Comparison of ENCODE assay signal across 28 cellular contexts in genomic region chr2:68588589-68588988, GRCh38. TPM values are rescaled to one million over a fixed set of nuclear protein-coding genes. Genes with fewer than 3 reads are reported as not detected.
DNase-seq lines count a peak whose midpoint lies in the region; ATAC-seq, FAIRE-seq and TF ChIP-seq lines count a peak whose summit lies in the region.
"Had no signal": no experiment of that assay in that cellular context is flagged by ENCODE, and none has a peak within 500 bp of the region (broad histone marks: within the 10 kb centered on the region; RNA-seq: fewer than 3 reads in every experiment).

No MANE protein-coding gene starts in this region.

- WGBS in SK-N-SH (ENCODE audit: low lambda C conversion rate) = 75% methylated on average over 2 of the region's 2 CpGs

- CTCF ChIA-PET in SK-N-SH (lab: Yijun Ruan, JAX) = interaction anchor here (1.0 to 2.6 kb wide), 3 partner anchors 21 to 126 kb away, joined by 3 to 10 read pairs (median 4); no protein-coding TSS in a partner anchor

- no peaks in the 10 kb centered on the region for H3K4me1 ChIP-seq in SK-N-SH (ENCODE audit: control insufficient read depth in 1 of 2, insufficient read depth in 2 of 2, low read depth in 1 of 2, low read length in 1 of 2)
- H3K4me1 ChIP-seq: BLaER1 had no signal

- TF ChIP-seq CTCF in SK-N-SH (IDR thresholded peaks at IDR 0.05) (no peak), bronchial epithelial cell (IDR thresholded peaks at IDR 0.05; ENCODE audit: insufficient read depth, low read length, severe bottlenecking) (no peak), nephron progenitor cell (IDR thresholded peaks at IDR 0.05) (no peak)

- no peak for ATAC-seq in SK-N-SH treated with all-trans-retinoic acid at 6 μM for 48 hours

- H3K27me3 Mint-ChIP-seq in nephron progenitor cell (ENCODE audit: low read depth, poor library complexity) = peaks cover 3% of the 10 kb centered on the region
- H3K27me3 Mint-ChIP-seq: CD4-positive, CD25-positive, alpha-beta regulatory T cell had no signal

- H3K4me2 ChIP-seq in SK-N-SH = no peak overlapping the region
- H3K4me2 ChIP-seq: BLaER1 had no signal

- H3K9me3 ChIP-seq in SK-N-SH = no peaks in the 10 kb centered on the region
- H3K9me3 ChIP-seq: BLaER1 had no signal

- no peaks in the 10 kb centered on the region for H3K9me2 ChIP-seq in SK-N-SH

- no peak for FAIRE-seq in bronchial epithelial cell (lab: Jason Lieb, UNC)
- FAIRE-seq: A204.1, GM18507, H54 had no signal

- H3K4me1 Mint-ChIP-seq in nephron progenitor cell = no peaks in the 10 kb centered on the region
- H3K4me1 Mint-ChIP-seq: CD4-positive, CD25-positive, alpha-beta regulatory T cell had no signal

- H3K27ac ChIP-seq in SK-N-SH (ENCODE audit: low read depth in 2 of 2, low read length in 1 of 2) = no peak overlapping the region
- H3K27ac ChIP-seq: BLaER1 had no signal

- H3K4me3 Mint-ChIP-seq in nephron progenitor cell = no peak overlapping the region
- H3K4me3 Mint-ChIP-seq: CD4-positive, CD25-positive, alpha-beta regulatory T cell; T-helper 1 cell treated with Interleukin-12 subunit alpha and Interleukin-12 subunit beta and Interleukin-4 antibody, amounts not matched to agents 30 μg/mL and 1 μg/mL, for 36 hours had no signal

- TF ChIP-seq EP300 in SK-N-SH (IDR thresholded peaks at IDR 0.05; ENCODE audit: borderline replicate concordance in 1 of 2, low read depth in 1 of 2, low read length in 1 of 2) = no peak

- peak overlapping the region; percentile 61 for H3K27ac Mint-ChIP-seq in nephron progenitor cell
- H3K27ac Mint-ChIP-seq: T-helper 1 cell treated with Interleukin-12 subunit alpha and Interleukin-12 subunit beta and Interleukin-4 antibody, amounts not matched to agents 30 μg/mL and 1 μg/mL, for 36 hours had no signal

- H2AFZ ChIP-seq in SK-N-SH (ENCODE audit: low read depth) = no peak overlapping the region

- H4K20me1 ChIP-seq in SK-N-SH (ENCODE audit: insufficient read depth) = no peaks in the 10 kb centered on the region
- H4K20me1 ChIP-seq: BLaER1 had no signal

- POLR2A ChIA-PET in SK-N-SH (lab: Yijun Ruan, JAX) = no interaction called here

- H3K9me3 Mint-ChIP-seq in nephron progenitor cell = no peaks in the 10 kb centered on the region
- H3K9me3 Mint-ChIP-seq: CD4-positive, CD25-positive, alpha-beta regulatory T cell; T-helper 1 cell treated with Interleukin-12 subunit alpha and Interleukin-12 subunit beta and Interleukin-4 antibody, amounts not matched to agents 30 μg/mL and 1 μg/mL, for 36 hours had no signal

- H3K27me3 ChIP-seq in SK-N-SH (ENCODE audit: insufficient read depth) = no peaks in the 10 kb centered on the region
- no peaks in the 10 kb centered on the region for H3K27me3 ChIP-seq in bronchial epithelial cell (ENCODE audit: control insufficient read depth, insufficient read depth, low read length)
- H3K27me3 ChIP-seq: BLaER1 had no signal

- H3K36me3 ChIP-seq in SK-N-SH (replicated peaks in 1 of 2; ENCODE audit: control insufficient read depth in 1 of 2, insufficient read depth in 2 of 2, low read length in 1 of 2) = no peaks in the 10 kb centered on the region
- H3K36me3 ChIP-seq in bronchial epithelial cell (ENCODE audit: control insufficient read depth, insufficient read depth, low read length) = no peaks in the 10 kb centered on the region
- H3K36me3 ChIP-seq: BLaER1 had no signal

- H3K9ac ChIP-seq in SK-N-SH = no peak overlapping the region
- H3K9ac ChIP-seq: BLaER1 had no signal

- TF ChIP-seq RAD21 in SK-N-SH (IDR thresholded peaks at IDR 0.05; ENCODE audit: low read length) = no peak

- H3K4me3 ChIP-seq in SK-N-SH (ENCODE audit: low read depth in 2 of 2, low read length in 1 of 2) (no peak overlapping the region), bronchial epithelial cell (ENCODE audit: low read depth, low read length) (no peak overlapping the region)
- H3K4me3 ChIP-seq: BLaER1 had no signal

- no peaks in the 10 kb centered on the region for H3K79me2 ChIP-seq in SK-N-SH (ENCODE audit: insufficient read depth)

- DNase-seq in SK-N-SH (no peak), NCI-H69 (lab: John Stamatoyannopoulos, UW) (peak; percentile 9), bronchial epithelial cell (ENCODE audit: low read depth) (peak; percentile 65), nephron progenitor cell (no peak), NCI-H446 treated with DMSO at 0.1 percent for 48 hours (lab: John Stamatoyannopoulos, UW) (no peak), T1000 (lab: John Stamatoyannopoulos, UW) (no peak), GDM1 (lab: John Stamatoyannopoulos, UW) (no peak)
- DNase-seq: CD4-positive, CD25-positive, alpha-beta regulatory T cell; DND-41; KG1; MM.1S; NCI-H1092; NCI-H1417 treated with DMSO at 0.1 percent for 48 hours; NCI-H1694 treated with DMSO at 0.1 percent for 48 hours; NCI-H2081 treated with DMSO at 0.1 percent for 48 hours; NCI-H446; NCI-H526; RPMI8226; SHP77; SW 1271 had no signal

- no peaks in the 10 kb centered on the region for H3F3A ChIP-seq in SK-N-SH (replicated peaks; ENCODE audit: insufficient read depth)

- peaks cover 11% of the 10 kb centered on the region for H3K36me3 Mint-ChIP-seq in nephron progenitor cell (ENCODE audit: low read depth)

TF ChIP-seq in SK-N-SH, 30 proteins besides CTCF, POLR2A, EP300 and RAD21 (continues in another document):
- no peak for TF ChIP-seq RFX5 (IDR thresholded peaks at IDR 0.05; ENCODE audit: low read length)
- no peak for TF ChIP-seq TEAD4 (IDR thresholded peaks at IDR 0.05; ENCODE audit: borderline replicate concordance, insufficient read depth)
- no peak for TF ChIP-seq ZBTB33 (IDR thresholded peaks at IDR 0.05; ENCODE audit: borderline replicate concordance, low read depth)
- TF ChIP-seq IRF3 (IDR thresholded peaks at IDR 0.05; ENCODE audit: low read depth, low read length) = no peak

TF ChIP-seq in SK-N-SH treated with all-trans-retinoic acid at 6 μM for 48 hours, 23 proteins besides CTCF, POLR2A, EP300 and RAD21:
- TF ChIP-seq CSDC2 (CRISPR knock-in tag; IDR thresholded peaks at IDR 0.05) = no peak
- TF ChIP-seq ZNF70 (CRISPR knock-in tag; IDR thresholded peaks at IDR 0.05) = no peak

RNA-seq across cellular contexts. Expression of gene PROKR1, which starts 54.8 kb away (rescaled TPM):
- polyA plus RNA-seq in SK-N-SH (2012; rRNA removed) = not detected in 2 replicates
- not detected in 2 replicates for polyA plus RNA-seq in SK-N-SH (2012; cell fraction: cytosol; rRNA removed)
- polyA plus RNA-seq in SK-N-SH (2012; cell fraction: nucleus; rRNA removed) = 0.05 and 0.06 TPM in 2 replicates
- total RNA-seq in bronchial epithelial cell = not detected in 2 replicates
- total RNA-seq: CD4-positive, CD25-positive, alpha-beta regulatory T cell; HT1080 had no signal
- polyA plus RNA-seq: AG04450; CD4-positive, CD25-positive, alpha-beta regulatory T cell had no signal

Comparison
In these comparisons a context has a peak if more than half of its experiments do, and no peak if none do; other contexts are left out.
1. DNase-seq: peak in NCI-H69 (single experiment) and bronchial epithelial cell (single experiment); none in SK-N-SH (single experiment), nephron progenitor cell (single experiment), NCI-H446 treated with DMSO at 0.1 percent for 48 hours (single experiment), T1000 (single experiment) and GDM1 (single experiment).